23 cellular contexts compared by ENCODE assay signal in the genomic region with DNA sequence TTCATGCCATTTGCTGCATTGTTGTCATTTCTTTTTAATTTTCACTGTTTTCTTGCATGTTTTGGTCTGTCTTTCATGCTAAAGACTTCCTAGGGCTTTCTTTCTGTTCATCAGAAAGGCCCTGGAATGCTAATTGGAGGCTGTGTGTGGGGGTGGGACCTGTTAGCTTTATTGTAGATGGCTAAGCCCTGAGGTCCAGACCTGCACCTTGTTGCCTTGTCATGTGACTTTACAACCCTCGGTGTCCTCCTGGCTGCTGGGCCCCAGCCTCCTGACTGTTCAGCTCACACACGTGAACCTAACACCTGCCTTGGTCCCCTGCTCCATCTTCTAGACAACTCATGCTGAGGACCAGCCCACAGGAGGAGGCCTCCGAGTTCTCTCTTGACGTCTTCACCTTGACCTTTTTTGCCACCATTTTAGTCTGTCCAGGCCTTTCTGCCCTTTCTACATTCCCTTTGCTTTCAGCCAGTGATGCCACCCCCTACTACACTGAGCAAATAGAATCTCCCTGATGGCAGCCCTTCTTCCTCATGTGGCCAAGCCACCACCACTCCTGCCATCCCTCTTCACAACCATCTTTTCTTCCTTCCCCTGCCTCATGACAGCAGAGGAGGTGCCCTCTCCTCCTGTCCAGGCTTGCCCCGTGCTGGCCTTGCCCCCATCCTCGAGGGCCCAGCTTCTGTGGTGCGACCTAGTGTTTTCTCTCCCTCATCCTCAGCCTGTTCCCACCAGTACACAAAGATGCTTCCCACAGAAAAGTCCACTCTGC. TPM values are rescaled to one million over a fixed set of nuclear protein-coding genes. Genes with fewer than 3 reads are reported as not detected.
DNase-seq lines count a peak whose midpoint lies in the region; TF ChIP-seq lines count a peak whose summit lies in the region.
"Had no signal": no experiment of that assay in that cellular context is flagged by ENCODE, and none has a peak within 500 bp of the region (broad histone marks: within the 10 kb centered on the region; RNA-seq: fewer than 3 reads in every experiment).

No MANE protein-coding gene starts in this region.

- H3K36me3 Mint-ChIP-seq in MCF 10A (ENCODE audit: insufficient read depth, unreplicated experiment) (peaks cover 54% of the 10 kb centered on the region), type B pancreatic cell (peaks cover 29% of the 10 kb centered on the region)

- H3K27ac Mint-ChIP-seq in MCF 10A (ENCODE audit: low read depth, unreplicated experiment) (peak overlapping the region; percentile 68), type B pancreatic cell (peak overlapping the region; percentile 59)
- H3K27ac Mint-ChIP-seq: activated naive CD8-positive, alpha-beta T cell treated with anti-CD3 and anti-CD28 coated beads, Interleukin-2, amount 50 U/mL, for 24 hours had no signal

- no peak for TF ChIP-seq POLR2A in breast epithelium (IDR thresholded peaks at IDR 0.05)
- no peak for TF ChIP-seq POLR2A in Peyer's patch (IDR thresholded peaks at IDR 0.05)

- H3K27me3 Mint-ChIP-seq in MCF 10A (ENCODE audit: insufficient read depth, unreplicated experiment) (no peaks in the 10 kb centered on the region), type B pancreatic cell (no peaks in the 10 kb centered on the region)
- H3K27me3 Mint-ChIP-seq: activated naive CD8-positive, alpha-beta T cell treated with anti-CD3 and anti-CD28 coated beads, Interleukin-2, amount 50 U/mL, for 24 hours had no signal

- H3K4me3 Mint-ChIP-seq in MCF 10A (ENCODE audit: unreplicated experiment) (no peak overlapping the region), type B pancreatic cell (no peak overlapping the region)
- H3K4me3 Mint-ChIP-seq: activated naive CD8-positive, alpha-beta T cell treated with anti-CD3 and anti-CD28 coated beads, Interleukin-2, amount 50 U/mL, for 24 hours; natural killer cell had no signal

- H3K4me3 ChIP-seq in breast epithelium: no peak overlapping the region
- no peak overlapping the region for H3K4me3 ChIP-seq in Peyer's patch
- H3K4me3 ChIP-seq: BLaER1, ovary, SJCRH30, spleen had no signal

- peaks cover 5 to 6% of the 10 kb centered on the region in 2 donors for H3K4me1 ChIP-seq in breast epithelium
- no peaks in the 10 kb centered on the region for H3K4me1 ChIP-seq in Peyer's patch
- H3K4me1 ChIP-seq: SJCRH30 had no signal

- H3K9me3 ChIP-seq in breast epithelium: no peaks in the 10 kb centered on the region
- H3K9me3 ChIP-seq in Peyer's patch: no peaks in the 10 kb centered on the region
- H3K9me3 ChIP-seq: BLaER1, ovary, SJCRH30, spleen had no signal

- H3K4me1 Mint-ChIP-seq in MCF 10A (ENCODE audit: insufficient read depth, unreplicated experiment) (peaks cover 11% of the 10 kb centered on the region), type B pancreatic cell (ENCODE audit: unreplicated experiment) (peaks cover 11% of the 10 kb centered on the region)

- CTCF ChIA-PET in MCF 10A (lab: Yijun Ruan, JAX): interaction anchor here (0.6 kb wide), 2 partner anchors 22 to 108 kb away, joined by 3 read pairs; no protein-coding TSS in a partner anchor

- no peak for TF ChIP-seq CTCF in MCF 10A (IDR thresholded peaks at IDR 0.05; ENCODE audit: unreplicated experiment)
- no peak for TF ChIP-seq CTCF in breast epithelium (IDR thresholded peaks at IDR 0.05)
- TF ChIP-seq CTCF in Peyer's patch (IDR thresholded peaks at IDR 0.05): no peak
- no peak for TF ChIP-seq CTCF in type B pancreatic cell (conservative IDR thresholded peaks at IDR 0.05)

- intact Hi-C loops in MCF 10A (cut with micrococcal nuclease): no loop called here
- intact Hi-C loops in breast epithelium (cut with DNase I; ENCODE audit: low total_unique reads): no loop called here

- H3K9me3 Mint-ChIP-seq in MCF 10A (ENCODE audit: unreplicated experiment): no peaks in the 10 kb centered on the region
- H3K9me3 Mint-ChIP-seq in type B pancreatic cell: no peaks in the 10 kb centered on the region
- H3K9me3 Mint-ChIP-seq: activated naive CD8-positive, alpha-beta T cell treated with anti-CD3 and anti-CD28 coated beads, Interleukin-2, amount 50 U/mL, for 24 hours; natural killer cell had no signal

- H3K27ac ChIP-seq in breast epithelium (no peak overlapping the region), Peyer's patch (no peak overlapping the region)
- H3K27ac ChIP-seq: BLaER1, ovary, SJCRH30, spleen had no signal

- POLR2A ChIA-PET in MCF 10A (lab: Yijun Ruan, JAX): interaction anchor here (0.6 kb wide), 1 partner anchor 1153 kb away, joined by 3 read pairs; no protein-coding TSS in a partner anchor

- BruUV-seq in MCF 10A (replicated peaks; lab: Mats Ljungman, UMichigan): no TSS peak

- DNase-seq in MCF 10A (ENCODE audit: unreplicated experiment): no peak
- DNase-seq in breast epithelium (ENCODE audit: low spot score in 2 of 2): no peak
- peak in 2 of 3 donors; percentile 19 to 39 for DNase-seq in Peyer's patch
- DNase-seq in iPS-NIHi11 (ENCODE audit: low spot score): peak; percentile 56
- DNase-seq in type B pancreatic cell (ENCODE audit: extremely low spot score, unreplicated experiment): no peak
- no peak for DNase-seq in DMS79 treated with DMSO at 0.1 percent for 48 hours (lab: John Stamatoyannopoulos, UW)
- DNase-seq in NCI-H1092 (lab: John Stamatoyannopoulos, UW): no peak
- DNase-seq in cerebellar nuclear complex (lab: John Stamatoyannopoulos, UW): no peak
- DNase-seq: activated CD4-positive, alpha-beta T cell treated with anti-CD3 and anti-CD28 coated beads for 48 hours; activated effector memory CD4-positive, alpha-beta T cell treated with anti-CD3 and anti-CD28 coated beads, Interleukin-2, amount 50 U/mL, for 16 hours; activated naive CD8-positive, alpha-beta T cell treated with anti-CD3 and anti-CD28 coated beads, Interleukin-2, amount 50 U/mL, for 24 hours; KBM-7; natural killer cell; NCI-H1436 treated with DMSO at 0.1 percent for 48 hours; NCI-H524; NK-92 treated with Interleukin-12 subunit alpha and Interleukin-12 subunit beta, amount 100 ng/mL, for 24 hours; ovary; retina; SJCRH30; spleen; stimulated activated CD4-positive, alpha-beta T cell treated with anti-CD3 and anti-CD28 coated beads, Interleukin-4, amount 100 ng/mL, for 1 hour; stimulated activated naive CD4-positive, alpha-beta T cell had no signal

- no peaks in the 10 kb centered on the region for H3K36me3 ChIP-seq in breast epithelium
- peaks cover 0 to 54% (median 4%) of the 10 kb centered on the region in 3 donors for H3K36me3 ChIP-seq in Peyer's patch
- H3K36me3 ChIP-seq: ovary had no signal

- H3K27me3 ChIP-seq in breast epithelium: no peaks in the 10 kb centered on the region
- no peaks in the 10 kb centered on the region for H3K27me3 ChIP-seq in Peyer's patch
- H3K27me3 ChIP-seq: BLaER1, ovary, SJCRH30, spleen had no signal

RNA-seq across cellular contexts. Expression of a gene that starts 41.4 kb away (rescaled TPM):
- total RNA-seq in MCF 10A (2022) (139 and 201 TPM in 2 replicates), breast epithelium (100 to 1,000 TPM in 2 of 3 donors, 10 to 100 TPM in 1; 97.9 to 130 (median 113) TPM), Peyer's patch (100 to 1,000 TPM; 191 to 292 (median 234) TPM), type B pancreatic cell (ENCODE audit: low replicate concordance) (241 and 297 TPM in 2 replicates)

Comparison
In these comparisons a context has a peak if more than half of its experiments do, and no peak if none do; other contexts are left out.
1. DNase-seq: peak in Peyer's patch (2 of 3) and iPS-NIHi11 (single experiment); none in MCF 10A (single experiment), breast epithelium (0 of 2), type B pancreatic cell (single experiment), DMS79 treated with DMSO at 0.1 percent for 48 hours (single experiment), NCI-H1092 (single experiment) and cerebellar nuclear complex (0 of 2).